Comparison of ENCODE assay signal across 1 cellular context in genomic region chr17:60630352-60630751, GRCh38.
TF ChIP-seq lines count a peak whose summit lies in the region.

No MANE protein-coding gene starts in this region.

TF ChIP-seq in HepG2, 621 proteins besides CTCF, POLR2A, EP300 and RAD21:
- TF ChIP-seq RNF2 (conservative IDR thresholded peaks at IDR 0.05; ENCODE audit: low read depth) (no peak), AHR (CRISPR knock-in tag; IDR thresholded peaks at IDR 0.05) (no peak), IKZF1 (IDR thresholded peaks at IDR 0.05) (no peak), ZNF282 (IDR thresholded peaks at IDR 0.05; ENCODE audit: partially characterized antibody) (no peak), TCF7L2 (IDR thresholded peaks at IDR 0.05; ENCODE audit: low read depth, low read length) (no peak), ZSCAN30 (CRISPR knock-in tag; IDR thresholded peaks at IDR 0.05) (no peak), ZNF740 (CRISPR knock-in tag; IDR thresholded peaks at IDR 0.05) (no peak), AKNA (CRISPR knock-in tag; IDR thresholded peaks at IDR 0.05; ENCODE audit: borderline replicate concordance) (no peak)
